ENCODE assay signal across 14 cellular contexts in genomic region chr18:43789234-43790000, GRCh38.
DNase-seq lines count a peak whose midpoint lies in the region; TF ChIP-seq lines count a peak whose summit lies in the region.
"Had no signal": no experiment of that assay in that cellular context is flagged by ENCODE, and none has a peak within 500 bp of the region (broad histone marks: within the 10 kb centered on the region; RNA-seq: fewer than 3 reads in every experiment).

No MANE protein-coding gene starts in this region.

- peaks cover 2% of the 10 kb centered on the region for H3K9me3 Mint-ChIP-seq in MCF 10A (ENCODE audit: unreplicated experiment)
- no peaks in the 10 kb centered on the region for H3K9me3 Mint-ChIP-seq in endothelial cell (ENCODE audit: unreplicated experiment)
- H3K9me3 Mint-ChIP-seq: activated T-helper 1 cell treated with anti-CD3 and anti-CD28 coated beads, Interleukin-12 subunit alpha, Interleukin-12 subunit beta, Interleukin-2, Interleukin-4 antibody, amounts not matched to agents 30 ng/mL and 10 ng/mL and 1 ng/mL, durations not matched to agents 14 hours and 24 hours and 36 hours; CD4-positive, alpha-beta T cell; T-helper 1 cell treated with Interleukin-12 subunit alpha and Interleukin-12 subunit beta and Interleukin-4 antibody, amounts not matched to agents 30 μg/mL and 1 μg/mL, for 36 hours had no signal

- H3F3A ChIP-seq in MM.1S (ENCODE audit: insufficient read depth, low read length): no peaks in the 10 kb centered on the region

- 29 to 40% (median 39%) methylated on average over 3 of the region's 3 CpGs for WGBS in adrenal gland, 4 donors
- WGBS in hepatocyte (ENCODE audit: low lambda C conversion rate, missing lambda C conversion rate): 49% methylated on average over 3 of the region's 3 CpGs

- H3K4me1 Mint-ChIP-seq in MCF 10A (ENCODE audit: insufficient read depth, unreplicated experiment): peaks cover 13% of the 10 kb centered on the region
- no peaks in the 10 kb centered on the region for H3K4me1 Mint-ChIP-seq in endothelial cell (ENCODE audit: unreplicated experiment)
- H3K4me1 Mint-ChIP-seq: natural killer cell had no signal

- peak; percentile 19 for DNase-seq in MCF 10A (ENCODE audit: unreplicated experiment)
- DNase-seq in breast epithelium (ENCODE audit: low spot score in 2 of 2): no peak
- DNase-seq in adrenal gland: peak in 2 of 7 donors; percentile 7 to 11
- peak; percentile 22 for DNase-seq in hepatocyte (ENCODE audit: low spot score)
- peak; percentile 64 for DNase-seq in superior temporal gyrus (ENCODE audit: extremely low spot score)
- no peak for DNase-seq in C1 segment of cervical spinal cord (lab: John Stamatoyannopoulos, UW)
- DNase-seq in endothelial cell (ENCODE audit: low spot score): no peak
- no peak for DNase-seq in MM.1S
- DNase-seq: CD4-positive, alpha-beta T cell; gastrocnemius medialis; MV-4-11; natural killer cell had no signal

- H3K79me2 ChIP-seq in hepatocyte: no peaks in the 10 kb centered on the region
- no peaks in the 10 kb centered on the region for H3K79me2 ChIP-seq in MM.1S (ENCODE audit: low read length)

- no peak overlapping the region for H3K9ac ChIP-seq in MM.1S (ENCODE audit: low read length)

- H2AFZ ChIP-seq in hepatocyte (no peak overlapping the region), MM.1S (ENCODE audit: low read length) (no peak overlapping the region)

- TF ChIP-seq POLR2A in breast epithelium (IDR thresholded peaks at IDR 0.05): no peak
- TF ChIP-seq POLR2A in adrenal gland (IDR thresholded peaks at IDR 0.05): no peak

- no peaks in the 10 kb centered on the region for H3K4me1 ChIP-seq in breast epithelium
- H3K4me1 ChIP-seq in adrenal gland (replicated peaks in 1 of 2): no peaks in the 10 kb centered on the region
- no peaks in the 10 kb centered on the region for H3K4me1 ChIP-seq in hepatocyte (ENCODE audit: insufficient read depth)
- H3K4me1 ChIP-seq in MM.1S (ENCODE audit: low read length): no peaks in the 10 kb centered on the region
- H3K4me1 ChIP-seq: gastrocnemius medialis had no signal

- H3K27me3 ChIP-seq in breast epithelium (no peaks in the 10 kb centered on the region), adrenal gland (no peaks in the 10 kb centered on the region), hepatocyte (no peaks in the 10 kb centered on the region), MM.1S (replicated peaks; ENCODE audit: insufficient read depth, low read length) (no peaks in the 10 kb centered on the region)
- H3K27me3 ChIP-seq: gastrocnemius medialis had no signal

- H3K4me3 ChIP-seq in breast epithelium (no peak overlapping the region), adrenal gland (no peak overlapping the region), hepatocyte (no peak overlapping the region), MM.1S (ENCODE audit: low read length) (no peak overlapping the region)
- H3K4me3 ChIP-seq: gastrocnemius medialis had no signal

- intact Hi-C loops in MCF 10A (cut with micrococcal nuclease) (loop anchor here (1.0 to 5.0 kb wide), 2 partner anchors 127 to 309 kb away; no protein-coding TSS in a partner anchor), breast epithelium (cut with DNase I; ENCODE audit: low total_unique reads) (no loop called here), adrenal gland (cut with DNase I) (no loop called here)

- H3K9me3 ChIP-seq in breast epithelium (no peaks in the 10 kb centered on the region), adrenal gland (replicated peaks in 1 of 3) (no peaks in the 10 kb centered on the region), hepatocyte (ENCODE audit: low read depth) (no peaks in the 10 kb centered on the region), MM.1S (replicated peaks; ENCODE audit: insufficient read depth, low read length) (no peaks in the 10 kb centered on the region)
- H3K9me3 ChIP-seq: gastrocnemius medialis had no signal

- no TSS peak for BruUV-seq in MCF 10A (replicated peaks; lab: Mats Ljungman, UMichigan)

- H3K27ac ChIP-seq in breast epithelium (no peak overlapping the region), adrenal gland (no peak overlapping the region), hepatocyte (peak overlapping the region; percentile 9), MM.1S (ENCODE audit: low read length) (no peak overlapping the region)
- H3K27ac ChIP-seq: gastrocnemius medialis had no signal

- POLR2A ChIA-PET in MCF 10A (lab: Yijun Ruan, JAX): interaction anchor here (1.3 kb wide), 1 partner anchor 13 kb away, joined by 3 read pairs; no protein-coding TSS in a partner anchor

- H3K36me3 Mint-ChIP-seq in MCF 10A (ENCODE audit: insufficient read depth, unreplicated experiment) (no peaks in the 10 kb centered on the region), endothelial cell (ENCODE audit: low read depth, unreplicated experiment) (no peaks in the 10 kb centered on the region)
- H3K36me3 Mint-ChIP-seq: natural killer cell had no signal

- H3K9me2 ChIP-seq in hepatocyte (replicated peaks; ENCODE audit: insufficient read depth) (no peaks in the 10 kb centered on the region), MM.1S (replicated peaks; ENCODE audit: insufficient read depth, low read length) (no peaks in the 10 kb centered on the region)

- H3K4me2 ChIP-seq in hepatocyte: no peak overlapping the region
- no peak overlapping the region for H3K4me2 ChIP-seq in MM.1S (ENCODE audit: low read depth, low read length)

- H3K27me3 Mint-ChIP-seq in MCF 10A (ENCODE audit: insufficient read depth, unreplicated experiment): no peaks in the 10 kb centered on the region
- H3K27me3 Mint-ChIP-seq in endothelial cell (ENCODE audit: unreplicated experiment): no peaks in the 10 kb centered on the region
- H3K27me3 Mint-ChIP-seq: CD4-positive, alpha-beta T cell had no signal

- CTCF ChIA-PET in MCF 10A (lab: Yijun Ruan, JAX): interaction anchor here (0.6 to 1.7 kb wide), 10 partner anchors 10 to 1594 kb away, joined by 3 to 5 read pairs (median 4); no protein-coding TSS in a partner anchor

- H3K27ac Mint-ChIP-seq in MCF 10A (ENCODE audit: low read depth, unreplicated experiment): no peak overlapping the region
- no peak overlapping the region for H3K27ac Mint-ChIP-seq in endothelial cell (ENCODE audit: unreplicated experiment)
- H3K27ac Mint-ChIP-seq: activated T-helper 1 cell treated with anti-CD3 and anti-CD28 coated beads, Interleukin-12 subunit alpha, Interleukin-12 subunit beta, Interleukin-2, Interleukin-4 antibody, amounts not matched to agents 30 ng/mL and 10 ng/mL and 1 ng/mL, durations not matched to agents 14 hours and 24 hours and 36 hours; CD4-positive, alpha-beta T cell; natural killer cell; T-helper 1 cell treated with Interleukin-12 subunit alpha and Interleukin-12 subunit beta and Interleukin-4 antibody, amounts not matched to agents 30 μg/mL and 1 μg/mL, for 36 hours had no signal

- no peak for TF ChIP-seq CTCF in MCF 10A (IDR thresholded peaks at IDR 0.05; ENCODE audit: unreplicated experiment)
- no peak for TF ChIP-seq CTCF in breast epithelium (IDR thresholded peaks at IDR 0.05)
- TF ChIP-seq CTCF in adrenal gland (IDR thresholded peaks at IDR 0.05): peak in 4 of 6 experiments; percentile 20 to 42 (median 28)
- TF ChIP-seq CTCF in hepatocyte (IDR thresholded peaks at IDR 0.05; ENCODE audit: poor library complexity): peak; percentile 60
- TF ChIP-seq CTCF in endothelial cell (IDR thresholded peaks at IDR 0.05; ENCODE audit: unreplicated experiment): no peak
- TF ChIP-seq CTCF in MM.1S (IDR thresholded peaks at IDR 0.05; ENCODE audit: low read length): no peak

- H3K36me3 ChIP-seq in breast epithelium: no peaks in the 10 kb centered on the region
- no peaks in the 10 kb centered on the region for H3K36me3 ChIP-seq in adrenal gland (replicated peaks in 1 of 2)
- no peaks in the 10 kb centered on the region for H3K36me3 ChIP-seq in hepatocyte (replicated peaks; ENCODE audit: insufficient read depth, low read depth)
- no peaks in the 10 kb centered on the region for H3K36me3 ChIP-seq in MM.1S (replicated peaks; ENCODE audit: insufficient read depth, low read length)
- H3K36me3 ChIP-seq: gastrocnemius medialis had no signal

- H3K4me3 Mint-ChIP-seq in MCF 10A (ENCODE audit: unreplicated experiment): no peak overlapping the region
- H3K4me3 Mint-ChIP-seq in endothelial cell (ENCODE audit: unreplicated experiment): no peak overlapping the region
- H3K4me3 Mint-ChIP-seq: activated T-helper 1 cell treated with anti-CD3 and anti-CD28 coated beads, Interleukin-12 subunit alpha, Interleukin-12 subunit beta, Interleukin-2, Interleukin-4 antibody, amounts not matched to agents 30 ng/mL and 10 ng/mL and 1 ng/mL, durations not matched to agents 14 hours and 24 hours and 36 hours; CD4-positive, alpha-beta T cell; natural killer cell; T-helper 1 cell treated with Interleukin-12 subunit alpha and Interleukin-12 subunit beta and Interleukin-4 antibody, amounts not matched to agents 30 μg/mL and 1 μg/mL, for 36 hours had no signal

- H4K20me1 ChIP-seq in hepatocyte (ENCODE audit: insufficient read depth, poor library complexity, severe bottlenecking) (no peaks in the 10 kb centered on the region), MM.1S (ENCODE audit: insufficient read depth, low read length) (no peaks in the 10 kb centered on the region)

Comparison
In these comparisons a context has a peak if more than half of its experiments do, and no peak if none do; other contexts are left out.
1. DNase-seq: peak in MCF 10A (single experiment), hepatocyte (single experiment) and superior temporal gyrus (single experiment); none in breast epithelium (0 of 2), C1 segment of cervical spinal cord (0 of 14), endothelial cell (single experiment) and MM.1S (single experiment).
2. CTCF ChIP-seq: peak in adrenal gland (4 of 6) and hepatocyte (single experiment); none in MCF 10A (single experiment), breast epithelium (0 of 3), endothelial cell (single experiment) and MM.1S (single experiment).